12 cellular contexts compared by ENCODE assay signal in genomic region chr19:43799502-43800142, GRCh38. TPM values are rescaled to one million over a fixed set of nuclear protein-coding genes. Genes with fewer than 3 reads are reported as not detected.
DNase-seq lines count a peak whose midpoint lies in the region; ATAC-seq and TF ChIP-seq lines count a peak whose summit lies in the region.
"Had no signal": no experiment of that assay in that cellular context is flagged by ENCODE, and none has a peak within 500 bp of the region (broad histone marks: within the 10 kb centered on the region; RNA-seq: fewer than 3 reads in every experiment).

No MANE protein-coding gene starts in this region.

- H3K27ac ChIP-seq in colonic mucosa (peak overlapping the region; percentile 47), Karpas-422 (ENCODE audit: low read length) (no peak overlapping the region)
- no peak overlapping the region for H3K27ac ChIP-seq in naive thymus-derived CD4-positive, alpha-beta T cell (ENCODE audit: low read depth, low read length)
- H3K27ac ChIP-seq: HL-60, uterus had no signal

- H3K4me1 ChIP-seq in colonic mucosa (peaks cover 10% of the 10 kb centered on the region), Karpas-422 (ENCODE audit: low read length) (no peaks in the 10 kb centered on the region)
- H3K4me1 ChIP-seq in naive thymus-derived CD4-positive, alpha-beta T cell (ENCODE audit: control insufficient read depth in 2 of 2, insufficient read depth in 2 of 2, low read length in 2 of 2) = peaks cover 0 to 7% of the 10 kb centered on the region in 2 donors

- H3K36me3 ChIP-seq in colonic mucosa (no peaks in the 10 kb centered on the region), Karpas-422 (ENCODE audit: insufficient read depth, low read length) (no peaks in the 10 kb centered on the region)
- H3K36me3 ChIP-seq in naive thymus-derived CD4-positive, alpha-beta T cell (ENCODE audit: control insufficient read depth in 2 of 3, insufficient read depth in 3 of 3, low read length in 3 of 3) = no peaks in the 10 kb centered on the region
- H3K36me3 ChIP-seq: uterus had no signal

- no peak overlapping the region for H3K4me3 ChIP-seq in colonic mucosa
- H3K4me3 ChIP-seq in naive thymus-derived CD4-positive, alpha-beta T cell (ENCODE audit: low read length) = no peak overlapping the region
- H3K4me3 ChIP-seq in Karpas-422 (ENCODE audit: low read length) = no peak overlapping the region

- no peak overlapping the region for H3K9ac ChIP-seq in colonic mucosa (ENCODE audit: low read depth in 2 of 2, low read length in 2 of 2)
- no peak overlapping the region for H3K9ac ChIP-seq in Karpas-422 (ENCODE audit: low read length)

- H3K79me2 ChIP-seq in Karpas-422 (ENCODE audit: low read length) = no peaks in the 10 kb centered on the region

- CTCF ChIA-PET in Calu3 (lab: Charles Lee) = no interaction called here
- CTCF ChIA-PET in naive thymus-derived CD4-positive, alpha-beta T cell (lab: Charles Lee) = interaction anchor here (0.5 kb wide), 1 partner anchor 208 kb away, joined by 3 read pairs; no protein-coding TSS in a partner anchor

- H3K4me1 Mint-ChIP-seq in Calu3 (ENCODE audit: low read depth, unreplicated experiment) = peaks cover 23% of the 10 kb centered on the region
- H3K4me1 Mint-ChIP-seq in naive thymus-derived CD4-positive, alpha-beta T cell = peaks cover 0 to 19% (median 17%) of the 10 kb centered on the region in 7 donors

- POLR2A ChIA-PET in naive thymus-derived CD4-positive, alpha-beta T cell (lab: Charles Lee) = no interaction called here

- H4K20me1 ChIP-seq in Karpas-422 (ENCODE audit: insufficient read depth, low read depth, low read length) = no peaks in the 10 kb centered on the region

- peaks cover 19% of the 10 kb centered on the region for H3K36me3 Mint-ChIP-seq in Calu3 (ENCODE audit: insufficient read depth, unreplicated experiment)
- H3K36me3 Mint-ChIP-seq in naive thymus-derived CD4-positive, alpha-beta T cell = no peaks in the 10 kb centered on the region

- no peak overlapping the region for H3K27ac Mint-ChIP-seq in Calu3 (ENCODE audit: unreplicated experiment)
- H3K27ac Mint-ChIP-seq in naive thymus-derived CD4-positive, alpha-beta T cell = peak overlapping the region in 2 of 9 donors; percentile 33 to 48

- H3K27me3 Mint-ChIP-seq in Calu3 (ENCODE audit: unreplicated experiment) = no peaks in the 10 kb centered on the region
- H3K27me3 Mint-ChIP-seq in naive thymus-derived CD4-positive, alpha-beta T cell = peaks cover 0 to 17% (median 13%) of the 10 kb centered on the region in 5 donors

- H2AFZ ChIP-seq in Karpas-422 (ENCODE audit: low read length) = no peak overlapping the region

- ATAC-seq in naive thymus-derived CD4-positive, alpha-beta T cell = no peak
- ATAC-seq in GM21529 (IDR thresholded peaks at IDR 0.05; ENCODE audit: unreplicated experiment) = no peak

- TF ChIP-seq CTCF in Calu3 (IDR thresholded peaks at IDR 0.05; ENCODE audit: unreplicated experiment) (no peak), colonic mucosa (IDR thresholded peaks at IDR 0.05) (no peak)

- no peak overlapping the region for H3K4me2 ChIP-seq in Karpas-422 (ENCODE audit: low read depth, low read length, poor library complexity, severe bottlenecking)

- H3K27me3 ChIP-seq in colonic mucosa = no peaks in the 10 kb centered on the region
- no peaks in the 10 kb centered on the region for H3K27me3 ChIP-seq in naive thymus-derived CD4-positive, alpha-beta T cell (ENCODE audit: control insufficient read depth in 2 of 2, insufficient read depth in 2 of 2, low read length in 2 of 2)
- no peaks in the 10 kb centered on the region for H3K27me3 ChIP-seq in Karpas-422 (ENCODE audit: low read length)
- H3K27me3 ChIP-seq: uterus had no signal

- DNase-seq in Calu3 (no peak), LoVo (ENCODE audit: low spot score) (peak; percentile 30), colonic mucosa (peak; percentile 70), MV-4-11 (lab: John Stamatoyannopoulos, UW) (no peak), EL (no peak), Karpas-422 (no peak)
- no peak for DNase-seq in naive thymus-derived CD4-positive, alpha-beta T cell
- DNase-seq: activated CD8-positive, alpha-beta memory T cell treated with anti-CD3 and anti-CD28 coated beads, Interleukin-2, amount 50 U/mL, for 4 hours; uterus had no signal

- BruUV-seq in Calu3 (replicated peaks; lab: Mats Ljungman, UMichigan) = no TSS peak

- H3K9me3 Mint-ChIP-seq in Calu3 (ENCODE audit: low read depth, unreplicated experiment) = no peaks in the 10 kb centered on the region
- peaks cover 0 to 5% (median 0%) of the 10 kb centered on the region in 11 donors for H3K9me3 Mint-ChIP-seq in naive thymus-derived CD4-positive, alpha-beta T cell

- H3K9me3 ChIP-seq in colonic mucosa (no peaks in the 10 kb centered on the region), Karpas-422 (ENCODE audit: low read length) (no peaks in the 10 kb centered on the region)
- H3K9me3 ChIP-seq in naive thymus-derived CD4-positive, alpha-beta T cell (ENCODE audit: control insufficient read depth in 2 of 3, low read length in 3 of 3) = no peaks in the 10 kb centered on the region
- H3K9me3 ChIP-seq: uterus had no signal

- intact Hi-C loops in Calu3 (cut with micrococcal nuclease; ENCODE audit: unreplicated experiment) = no loop called here
- intact Hi-C loops in colonic mucosa (cut with DNase I) = loop anchor here (10.0 kb wide), 1 partner anchor 255 kb away; no protein-coding TSS in a partner anchor
- intact Hi-C loops in naive thymus-derived CD4-positive, alpha-beta T cell (cut with micrococcal nuclease) = no loop called here

- no peaks in the 10 kb centered on the region for H3K9me2 ChIP-seq in Karpas-422 (replicated peaks; ENCODE audit: insufficient read depth, low read length)

- peak overlapping the region; percentile 85 for H3K4me3 Mint-ChIP-seq in Calu3 (ENCODE audit: low read depth, unreplicated experiment)
- peak overlapping the region; percentile 32 to 86 (median 79) for H3K4me3 Mint-ChIP-seq in naive thymus-derived CD4-positive, alpha-beta T cell

RNA-seq across cellular contexts. Expression of gene LYPD5, which starts 2.6 kb away (rescaled TPM):
- 5.0 and 6.4 TPM in 2 replicates for total RNA-seq in Calu3 (2022)
- 1 to 10 TPM; 3.3 to 3.9 TPM for total RNA-seq in colonic mucosa
- under 1 TPM in 4 of 5 experiments, not detected in 1; 0.19 to 0.89 (median 0.61) TPM for total RNA-seq in naive thymus-derived CD4-positive, alpha-beta T cell
- under 1 TPM; 0.28 to 0.34 TPM for polyA plus RNA-seq in naive thymus-derived CD4-positive, alpha-beta T cell
- total RNA-seq in Karpas-422 (2014; rRNA removed; shearing (Covaris generic); ENCODE audit: low replicate concordance) = not detected in 2 replicates
- total RNA-seq: SK-MEL-5 had no signal

RNA-seq across cellular contexts. Expression of gene KCNN4, which starts 18.8 kb away (rescaled TPM):
- total RNA-seq in Calu3 (2022) (147 and 152 TPM in 2 replicates), colonic mucosa (10 to 100 TPM; 25.4 to 60.9 TPM)
- 10 to 100 TPM; 12.8 to 53.4 (median 18.8) TPM for total RNA-seq in naive thymus-derived CD4-positive, alpha-beta T cell
- polyA plus RNA-seq in naive thymus-derived CD4-positive, alpha-beta T cell = 10 to 100 TPM in 1 of 2 donors, 1 to 10 TPM in 1; 8.1 to 16.0 TPM
- total RNA-seq in Karpas-422 (2014; rRNA removed; shearing (Covaris generic); ENCODE audit: low replicate concordance) = 0.32 TPM in 1 of 2 replicates, not detected in the other

RNA-seq across cellular contexts. Expression of gene ZNF283, which starts 27.5 kb away (rescaled TPM):
- total RNA-seq in Calu3 (2022) (12.9 and 13.9 TPM in 2 replicates), colonic mucosa (1 to 10 TPM; 6.5 to 7.3 TPM)
- total RNA-seq in naive thymus-derived CD4-positive, alpha-beta T cell = 10 to 100 TPM in 2 of 5 experiments, 1 to 10 TPM in 3; 4.3 to 24.4 (median 7.7) TPM
- 1 to 10 TPM; 2.2 to 3.7 TPM for polyA plus RNA-seq in naive thymus-derived CD4-positive, alpha-beta T cell
- total RNA-seq in Karpas-422 (2014; rRNA removed; shearing (Covaris generic); ENCODE audit: low replicate concordance) = 14.4 and 18.5 TPM in 2 replicates

RNA-seq across cellular contexts. Expression of gene SMG9, which starts 44.9 kb away (rescaled TPM):
- total RNA-seq in Calu3 (2022) (69.1 and 85.5 TPM in 2 replicates), colonic mucosa (10 to 100 TPM; 30.1 to 66.6 TPM)
- total RNA-seq in naive thymus-derived CD4-positive, alpha-beta T cell = 10 to 100 TPM; 48.5 to 75.9 (median 53.9) TPM
- polyA plus RNA-seq in naive thymus-derived CD4-positive, alpha-beta T cell = 1 to 10 TPM; 7.9 to 9.8 TPM
- 11.0 and 27.8 TPM in 2 replicates for total RNA-seq in Karpas-422 (2014; rRNA removed; shearing (Covaris generic); ENCODE audit: low replicate concordance)

Comparison
In these comparisons a context has a peak if more than half of its experiments do, and no peak if none do; other contexts are left out.
1. DNase-seq: peak in LoVo (single experiment) and colonic mucosa (single experiment); none in Calu3 (single experiment), naive thymus-derived CD4-positive, alpha-beta T cell (0 of 9), MV-4-11 (single experiment), EL (single experiment) and Karpas-422 (single experiment).
2. RNA of gene KCNN4, which starts 18.8 kb away (total RNA-seq): 147 to 152 TPM in Calu3, 25.4 to 60.9 TPM in colonic mucosa and 12.8 to 53.4 TPM in naive thymus-derived CD4-positive, alpha-beta T cell; 0.32 TPM in Karpas-422; every median in the first group is over 10 times any median in the second.